Comparison of ENCODE assay signal across 2 cellular contexts in genomic region chr4:1872918-1873269, GRCh38.
TF ChIP-seq lines count a peak whose summit lies in the region.

No MANE protein-coding gene starts in this region.

TF ChIP-seq in IMR-90, 13 proteins besides CTCF, POLR2A, EP300 and RAD21 (continued from another document):
- TF ChIP-seq SMC3 (IDR thresholded peaks at IDR 0.05; ENCODE audit: low read depth, low read length) (no peak), FOS (IDR thresholded peaks at IDR 0.05; ENCODE audit: low read depth, low read length) (0 out of 2 replicates have a peak, but pooled peaks have one; percentile 22)

TF ChIP-seq in HEK293T, 16 proteins besides CTCF, POLR2A, EP300 and RAD21 (continued from another document):
- TF ChIP-seq HDGF (IDR thresholded peaks at IDR 0.05; ENCODE audit: borderline replicate concordance), result no peak
- no peak for TF ChIP-seq NFRKB (IDR thresholded peaks at IDR 0.05)
- TF ChIP-seq SUZ12 (IDR thresholded peaks at IDR 0.05), result no peak
- no peak for TF ChIP-seq L3MBTL2 (conservative IDR thresholded peaks at IDR 0.05)
- TF ChIP-seq SP1 (IDR thresholded peaks at IDR 0.05), result no peak
- no peak for TF ChIP-seq CTBP1 (IDR thresholded peaks at IDR 0.05; ENCODE audit: borderline replicate concordance)
- TF ChIP-seq ZNF384 (IDR thresholded peaks at IDR 0.05), result no peak
- no peak for TF ChIP-seq FOXK2 (IDR thresholded peaks at IDR 0.05)
- TF ChIP-seq TARDBP (IDR thresholded peaks at IDR 0.05), result no peak
